Comparison of ENCODE assay signal across 25 cellular contexts in the genomic region with DNA sequence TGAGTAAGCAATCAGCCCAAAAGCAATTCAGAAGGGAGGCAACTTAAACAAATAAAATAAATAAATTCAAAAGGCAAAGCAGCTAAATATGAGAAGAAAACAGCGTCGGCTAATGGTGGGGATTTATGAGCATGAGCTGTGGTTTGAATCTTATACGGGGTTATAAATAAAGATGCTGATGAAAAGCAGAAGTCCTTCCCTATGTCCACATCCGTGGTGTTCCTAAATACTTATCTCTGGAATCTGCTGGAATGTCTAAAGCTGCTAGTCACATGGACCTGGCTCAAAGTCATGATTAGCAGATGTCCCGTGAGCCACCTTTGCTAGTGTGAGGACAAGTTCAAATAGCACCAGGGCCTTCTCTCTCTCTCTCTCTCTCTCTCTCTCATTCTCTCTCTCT. TPM values are rescaled to one million over a fixed set of nuclear protein-coding genes. Genes with fewer than 3 reads are reported as not detected.
"Had no signal": no experiment of that assay in that cellular context is flagged by ENCODE, and none has a peak within 500 bp of the region (broad histone marks: within the 10 kb centered on the region; RNA-seq: fewer than 3 reads in every experiment).

No MANE protein-coding gene starts in this region.

- H3K4me1 Mint-ChIP-seq: activated naive CD8-positive, alpha-beta T cell treated with anti-CD3 and anti-CD28 coated beads for 36 hours had no signal

- DNase-seq: activated CD4-positive, alpha-beta T cell treated with anti-CD3 and anti-CD28 coated beads, Interleukin-2, amount 50 U/mL, for 4 hours; activated CD8-positive, alpha-beta memory T cell treated with anti-CD3 and anti-CD28 coated beads, Interleukin-2, amount 50 U/mL, for 48 hours; activated naive CD4-positive, alpha-beta T cell treated with Interleukin-2 at 50 U/mL for 16 hours; activated naive CD8-positive, alpha-beta T cell treated with anti-CD3 and anti-CD28 coated beads for 36 hours; activated T-cell treated with anti-CD3 and anti-CD28 coated beads, Interleukin-2, amount 50 U/mL, for 48 hours; amniotic stem cell; cerebellar nuclear complex; gastrocnemius medialis; hippocampal formation; left ventricle myocardium superior; pancreas; right cardiac atrium; stimulated activated CD4-positive, alpha-beta T cell treated with anti-CD3 and anti-CD28 coated beads, Interleukin-12 subunit alpha, Interleukin-12 subunit beta, amount 100 ng/mL, for 4 hours; stimulated activated CD4-positive, alpha-beta T cell treated with anti-CD3 and anti-CD28 coated beads, Interleukin-4, amount 100 ng/mL, for 4 hours; stimulated activated naive CD8-positive, alpha-beta T cell treated with anti-CD3 and anti-CD28 coated beads, Interleukin-15, Interleukin-2, amounts not matched to agents 100 U/mL and 50 U/mL, for 24 hours; T-helper 9 cell had no signal

- ATAC-seq: gastrocnemius medialis; left ventricle myocardium superior; natural killer cell treated with Interleukin-12 subunit alpha and Interleukin-12 subunit beta and Interleukin-15 and Interleukin-18, amount 100 ng/mL, for 72 hours; pancreas; right cardiac atrium; stimulated activated naive CD8-positive, alpha-beta T cell treated with anti-CD3 and anti-CD28 coated beads, Interleukin-15, Interleukin-2, amounts not matched to agents 100 U/mL and 50 U/mL, for 24 hours; WTC11 had no signal

- H3K36me3 Mint-ChIP-seq: activated naive CD8-positive, alpha-beta T cell treated with anti-CD3 and anti-CD28 coated beads for 36 hours; natural killer cell treated with Interleukin-12 subunit alpha and Interleukin-12 subunit beta and Interleukin-15 and Interleukin-18, amount 100 ng/mL, for 72 hours; WTC11 had no signal

- H3K27ac Mint-ChIP-seq: activated naive CD8-positive, alpha-beta T cell treated with anti-CD3 and anti-CD28 coated beads for 36 hours; natural killer cell treated with Interleukin-12 subunit alpha and Interleukin-12 subunit beta and Interleukin-15 and Interleukin-18, amount 100 ng/mL, for 72 hours; WTC11 had no signal

- H3K9me3 Mint-ChIP-seq: activated naive CD8-positive, alpha-beta T cell treated with anti-CD3 and anti-CD28 coated beads for 36 hours; natural killer cell treated with Interleukin-12 subunit alpha and Interleukin-12 subunit beta and Interleukin-15 and Interleukin-18, amount 100 ng/mL, for 72 hours; WTC11 had no signal

- H3K4me3 Mint-ChIP-seq: activated naive CD8-positive, alpha-beta T cell treated with anti-CD3 and anti-CD28 coated beads for 36 hours; natural killer cell treated with Interleukin-12 subunit alpha and Interleukin-12 subunit beta and Interleukin-15 and Interleukin-18, amount 100 ng/mL, for 72 hours; WTC11 had no signal

- H3K4me3 ChIP-seq: coronary artery, gastrocnemius medialis, pancreas, upper lobe of left lung had no signal

RNA-seq across cellular contexts. Expression of a gene that starts 33.8 kb away (rescaled TPM):
- total RNA-seq: activated CD8-positive, alpha-beta memory T cell treated with anti-CD3 and anti-CD28 coated beads for 36 hours; activated naive CD8-positive, alpha-beta T cell treated with anti-CD3 and anti-CD28 coated beads for 36 hours; gastrocnemius medialis; left ventricle myocardium superior; natural killer cell treated with Interleukin-12 subunit alpha and Interleukin-12 subunit beta and Interleukin-15 and Interleukin-18, amount 100 ng/mL, for 72 hours; pancreas; pulmonary artery endothelial cell; right cardiac atrium; skeletal muscle tissue; subcutaneous adipose tissue; T-helper 1 cell treated with Interleukin-12 subunit alpha and Interleukin-12 subunit beta and Interleukin-4 antibody, amounts not matched to agents 30 ng/mL and 1 ng/mL, for 36 hours; upper lobe of left lung; WTC11 had no signal
